Comparison of ENCODE assay signal across 2 cellular contexts in genomic region chr2:99337931-99338580, GRCh38.
TF ChIP-seq lines count a peak whose summit lies in the region.

No MANE protein-coding gene starts in this region.

TF ChIP-seq in GM12878, 131 proteins besides CTCF, POLR2A, EP300 and RAD21:
- peak; percentile 11; the same call in 1 of the 2 replicates for TF ChIP-seq MXI1 (IDR thresholded peaks at IDR 0.05; ENCODE audit: low read depth, low read length)
- TF ChIP-seq, protein P1, sequence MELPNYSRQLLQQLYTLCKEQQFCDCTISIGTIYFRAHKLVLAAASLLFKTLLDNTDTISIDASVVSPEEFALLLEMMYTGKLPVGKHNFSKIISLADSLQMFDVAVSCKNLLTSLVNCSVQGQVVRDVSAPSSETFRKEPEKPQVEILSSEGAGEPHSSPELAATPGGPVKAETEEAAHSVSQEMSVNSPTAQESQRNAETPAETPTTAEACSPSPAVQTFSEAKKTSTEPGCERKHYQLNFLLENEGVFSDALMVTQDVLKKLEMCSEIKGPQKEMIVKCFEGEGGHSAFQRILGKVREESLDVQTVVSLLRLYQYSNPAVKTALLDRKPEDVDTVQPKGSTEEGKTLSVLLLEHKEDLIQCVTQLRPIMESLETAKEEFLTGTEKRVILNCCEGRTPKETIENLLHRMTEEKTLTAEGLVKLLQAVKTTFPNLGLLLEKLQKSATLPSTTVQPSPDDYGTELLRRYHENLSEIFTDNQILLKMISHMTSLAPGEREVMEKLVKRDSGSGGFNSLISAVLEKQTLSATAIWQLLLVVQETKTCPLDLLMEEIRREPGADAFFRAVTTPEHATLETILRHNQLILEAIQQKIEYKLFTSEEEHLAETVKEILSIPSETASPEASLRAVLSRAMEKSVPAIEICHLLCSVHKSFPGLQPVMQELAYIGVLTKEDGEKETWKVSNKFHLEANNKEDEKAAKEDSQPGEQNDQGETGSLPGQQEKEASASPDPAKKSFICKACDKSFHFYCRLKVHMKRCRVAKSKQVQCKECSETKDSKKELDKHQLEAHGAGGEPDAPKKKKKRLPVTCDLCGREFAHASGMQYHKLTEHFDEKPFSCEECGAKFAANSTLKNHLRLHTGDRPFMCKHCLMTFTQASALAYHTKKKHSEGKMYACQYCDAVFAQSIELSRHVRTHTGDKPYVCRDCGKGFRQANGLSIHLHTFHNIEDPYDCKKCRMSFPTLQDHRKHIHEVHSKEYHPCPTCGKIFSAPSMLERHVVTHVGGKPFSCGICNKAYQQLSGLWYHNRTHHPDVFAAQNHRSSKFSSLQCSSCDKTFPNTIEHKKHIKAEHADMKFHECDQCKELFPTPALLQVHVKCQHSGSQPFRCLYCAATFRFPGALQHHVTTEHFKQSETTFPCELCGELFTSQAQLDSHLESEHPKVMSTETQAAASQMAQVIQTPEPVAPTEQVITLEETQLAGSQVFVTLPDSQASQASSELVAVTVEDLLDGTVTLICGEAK (IDR thresholded peaks at IDR 0.05; ENCODE audit: borderline replicate concordance), result peak; percentile 39; the same call in 1 of the 2 replicates
- TF ChIP-seq POLR2AphosphoS2 (IDR thresholded peaks at IDR 0.05; ENCODE audit: low read depth, low read length), result no peak
- TF ChIP-seq, protein P2, sequence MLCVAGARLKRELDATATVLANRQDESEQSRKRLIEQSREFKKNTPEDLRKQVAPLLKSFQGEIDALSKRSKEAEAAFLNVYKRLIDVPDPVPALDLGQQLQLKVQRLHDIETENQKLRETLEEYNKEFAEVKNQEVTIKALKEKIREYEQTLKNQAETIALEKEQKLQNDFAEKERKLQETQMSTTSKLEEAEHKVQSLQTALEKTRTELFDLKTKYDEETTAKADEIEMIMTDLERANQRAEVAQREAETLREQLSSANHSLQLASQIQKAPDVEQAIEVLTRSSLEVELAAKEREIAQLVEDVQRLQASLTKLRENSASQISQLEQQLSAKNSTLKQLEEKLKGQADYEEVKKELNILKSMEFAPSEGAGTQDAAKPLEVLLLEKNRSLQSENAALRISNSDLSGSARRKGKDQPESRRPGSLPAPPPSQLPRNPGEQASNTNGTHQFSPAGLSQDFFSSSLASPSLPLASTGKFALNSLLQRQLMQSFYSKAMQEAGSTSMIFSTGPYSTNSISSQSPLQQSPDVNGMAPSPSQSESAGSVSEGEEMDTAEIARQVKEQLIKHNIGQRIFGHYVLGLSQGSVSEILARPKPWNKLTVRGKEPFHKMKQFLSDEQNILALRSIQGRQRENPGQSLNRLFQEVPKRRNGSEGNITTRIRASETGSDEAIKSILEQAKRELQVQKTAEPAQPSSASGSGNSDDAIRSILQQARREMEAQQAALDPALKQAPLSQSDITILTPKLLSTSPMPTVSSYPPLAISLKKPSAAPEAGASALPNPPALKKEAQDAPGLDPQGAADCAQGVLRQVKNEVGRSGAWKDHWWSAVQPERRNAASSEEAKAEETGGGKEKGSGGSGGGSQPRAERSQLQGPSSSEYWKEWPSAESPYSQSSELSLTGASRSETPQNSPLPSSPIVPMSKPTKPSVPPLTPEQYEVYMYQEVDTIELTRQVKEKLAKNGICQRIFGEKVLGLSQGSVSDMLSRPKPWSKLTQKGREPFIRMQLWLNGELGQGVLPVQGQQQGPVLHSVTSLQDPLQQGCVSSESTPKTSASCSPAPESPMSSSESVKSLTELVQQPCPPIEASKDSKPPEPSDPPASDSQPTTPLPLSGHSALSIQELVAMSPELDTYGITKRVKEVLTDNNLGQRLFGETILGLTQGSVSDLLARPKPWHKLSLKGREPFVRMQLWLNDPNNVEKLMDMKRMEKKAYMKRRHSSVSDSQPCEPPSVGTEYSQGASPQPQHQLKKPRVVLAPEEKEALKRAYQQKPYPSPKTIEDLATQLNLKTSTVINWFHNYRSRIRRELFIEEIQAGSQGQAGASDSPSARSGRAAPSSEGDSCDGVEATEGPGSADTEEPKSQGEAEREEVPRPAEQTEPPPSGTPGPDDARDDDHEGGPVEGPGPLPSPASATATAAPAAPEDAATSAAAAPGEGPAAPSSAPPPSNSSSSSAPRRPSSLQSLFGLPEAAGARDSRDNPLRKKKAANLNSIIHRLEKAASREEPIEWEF (IDR thresholded peaks at IDR 0.05; ENCODE audit: insufficient replicate concordance, low read depth, low read length), result no peak
TF ChIP-seq in GM12878: peak in this region for 2.

TF ChIP-seq in HEK293T, 16 proteins besides CTCF, POLR2A, EP300 and RAD21:
- TF ChIP-seq SUZ12 (IDR thresholded peaks at IDR 0.05) (no peak), ELF4 (IDR thresholded peaks at IDR 0.05) (no peak), FOXK2 (IDR thresholded peaks at IDR 0.05) (no peak), FOXA1 (IDR thresholded peaks at IDR 0.05) (no peak), CTBP1 (IDR thresholded peaks at IDR 0.05; ENCODE audit: borderline replicate concordance) (no peak), BHLHE40 (IDR thresholded peaks at IDR 0.05; ENCODE audit: borderline replicate concordance) (no peak), FOXM1 (IDR thresholded peaks at IDR 0.05; ENCODE audit: borderline replicate concordance) (no peak), PKNOX1 (IDR thresholded peaks at IDR 0.05) (no peak), NFRKB (IDR thresholded peaks at IDR 0.05) (no peak), HDGF (IDR thresholded peaks at IDR 0.05; ENCODE audit: borderline replicate concordance) (no peak), ARNT (IDR thresholded peaks at IDR 0.05) (no peak), ZNF384 (IDR thresholded peaks at IDR 0.05) (no peak), TARDBP (IDR thresholded peaks at IDR 0.05) (no peak), LEF1 (IDR thresholded peaks at IDR 0.05; ENCODE audit: borderline replicate concordance) (no peak), L3MBTL2 (conservative IDR thresholded peaks at IDR 0.05) (no peak), SP1 (IDR thresholded peaks at IDR 0.05) (no peak)
TF ChIP-seq in HEK293T: peak in this region for 0.
